In genomic region chr14:93112891-93113677, GRCh38 we compare ENCODE assay signal across 8 cellular contexts. TPM values are rescaled to one million over a fixed set of nuclear protein-coding genes. Genes with fewer than 3 reads are reported as not detected.
DNase-seq lines count a peak whose midpoint lies in the region; ATAC-seq and TF ChIP-seq lines count a peak whose summit lies in the region.

No MANE protein-coding gene starts in this region.

- TF ChIP-seq CTCF in RWPE2 (IDR thresholded peaks at IDR 0.05; ENCODE audit: poor library complexity, severe bottlenecking) = peak; percentile 97
- TF ChIP-seq CTCF in gastroesophageal sphincter (IDR thresholded peaks at IDR 0.05) = peak in 3 of 4 experiments; percentile 77 to 79 (median 78)

- TF ChIP-seq EP300 in gastroesophageal sphincter (IDR thresholded peaks at IDR 0.05) = no peak

- H3K36me3 ChIP-seq in RWPE2 (ENCODE audit: low read depth) (peaks cover 9% of the 10 kb centered on the region; the same call in 1 of the 2 replicates), gastroesophageal sphincter (no peaks in the 10 kb centered on the region), subcutaneous abdominal adipose tissue (ENCODE audit: control insufficient read depth in 5 of 5, insufficient read depth in 5 of 5, low read length in 5 of 5) (peaks cover 0 to 4% (median 0%) of the 10 kb centered on the region in 5 donors)

- H3K4me3 ChIP-seq in RWPE2 (ENCODE audit: severe bottlenecking) = peak overlapping the region; percentile 90
- peak overlapping the region; percentile 49 to 91 for H3K4me3 ChIP-seq in gastroesophageal sphincter
- H3K4me3 ChIP-seq in subcutaneous abdominal adipose tissue (ENCODE audit: low read depth in 1 of 5, low read length in 5 of 5) = peak overlapping the region; percentile 62 to 85 (median 80)

- H3K27me3 ChIP-seq in RWPE2 (ENCODE audit: insufficient read depth, poor library complexity, severe bottlenecking) (no peaks in the 10 kb centered on the region), gastroesophageal sphincter (no peaks in the 10 kb centered on the region), subcutaneous abdominal adipose tissue (ENCODE audit: control insufficient read depth in 5 of 5, insufficient read depth in 4 of 5, low read length in 5 of 5) (no peaks in the 10 kb centered on the region)

- no peak for TF ChIP-seq POLR2A in gastroesophageal sphincter (IDR thresholded peaks at IDR 0.05)

- H3K4me1 ChIP-seq in RWPE2 (ENCODE audit: insufficient read depth, poor library complexity, severe bottlenecking) (peaks cover 8% of the 10 kb centered on the region), gastroesophageal sphincter (peaks cover 0 to 79% (median 18%) of the 10 kb centered on the region in 3 donors), subcutaneous abdominal adipose tissue (ENCODE audit: control insufficient read depth in 5 of 5, insufficient read depth in 5 of 5, low read length in 5 of 5) (peaks cover 8 to 67% (median 52%) of the 10 kb centered on the region in 5 donors)

- WGBS in gastroesophageal sphincter (ENCODE audit: low coverage in 1 of 2), 2 donors = 10 to 15% methylated on average over 8 to 14 of the region's 15 CpGs

- DNase-seq in ELR (ENCODE audit: low read depth) (peak; percentile 87), KG1 (lab: John Stamatoyannopoulos, UW) (peak; percentile 89), RWPE2 (ENCODE audit: low spot score) (no peak), nucleus accumbens (lab: John Stamatoyannopoulos, UW) (peak in 50 of 56 donors; percentile 16 to 90 (median 54))
- DNase-seq in activated gamma-delta T cell treated with anti-CD3 and anti-CD28 coated beads, Interleukin-2, amount 50 U/mL, for 16 hours (ENCODE audit: low read depth) = peak; percentile 69

- H3K9ac ChIP-seq in subcutaneous abdominal adipose tissue (ENCODE audit: low read length in 5 of 5) = peak overlapping the region; percentile 54 to 76 (median 71)

- H3K9me3 ChIP-seq in RWPE2 (ENCODE audit: severe bottlenecking) = no peaks in the 10 kb centered on the region
- H3K9me3 ChIP-seq in gastroesophageal sphincter = no peaks in the 10 kb centered on the region
- H3K9me3 ChIP-seq in subcutaneous abdominal adipose tissue (ENCODE audit: control insufficient read depth in 5 of 5, low read length in 5 of 5) = no peaks in the 10 kb centered on the region

- H3K27ac ChIP-seq in RWPE2 (ENCODE audit: poor library complexity, severe bottlenecking) = peak overlapping the region; percentile 86
- peak overlapping the region; percentile 57 to 99 (median 98) for H3K27ac ChIP-seq in gastroesophageal sphincter
- H3K27ac ChIP-seq in subcutaneous abdominal adipose tissue (ENCODE audit: low read depth, low read length) = peak overlapping the region; percentile 89

- peak; percentile 56 for ATAC-seq in RWPE2 (ENCODE audit: low read depth)
- no peak for ATAC-seq in gastroesophageal sphincter
- no peak for ATAC-seq in GM21737 (IDR thresholded peaks at IDR 0.05; ENCODE audit: unreplicated experiment)

RNA-seq across cellular contexts. Expression of gene ITPK1, which starts 2.6 kb away (rescaled TPM):
- 100 to 1,000 TPM in 3 of 4 donors, 10 to 100 TPM in 1; 68.8 to 201 (median 134) TPM for total RNA-seq in gastroesophageal sphincter
